ENCODE assay signal across 1 cellular context in genomic region chr9:37243588-37244345, GRCh38.
TF ChIP-seq lines count a peak whose summit lies in the region.

No MANE protein-coding gene starts in this region.

TF ChIP-seq in WTC11, 78 proteins besides CTCF, POLR2A, EP300 and RAD21 (continued from another document):
- TF ChIP-seq OVOL2 (CRISPR knock-in tag; IDR thresholded peaks at IDR 0.05; ENCODE audit: borderline replicate concordance) = no peak
- TF ChIP-seq ZSCAN18 (CRISPR knock-in tag; IDR thresholded peaks at IDR 0.05) = no peak
- TF ChIP-seq E2F1 (CRISPR knock-in tag; IDR thresholded peaks at IDR 0.05) = no peak
- no peak for TF ChIP-seq ATF3 (CRISPR knock-in tag; conservative IDR thresholded peaks at IDR 0.05)
- TF ChIP-seq ERG (CRISPR knock-in tag; IDR thresholded peaks at IDR 0.05) = no peak
- no peak for TF ChIP-seq KAT7 (CRISPR knock-in tag; IDR thresholded peaks at IDR 0.05; ENCODE audit: borderline replicate concordance)
- no peak for TF ChIP-seq CBFB (CRISPR knock-in tag; IDR thresholded peaks at IDR 0.05; ENCODE audit: low read depth)
TF ChIP-seq in WTC11: peak in this region for 0.
